Comparison of ENCODE assay signal across 16 cellular contexts in genomic region chr20:29743101-29743931, GRCh38.
DNase-seq lines count a peak whose midpoint lies in the region; ATAC-seq and TF ChIP-seq lines count a peak whose summit lies in the region.
"Had no signal": no experiment of that assay in that cellular context is flagged by ENCODE, and none has a peak within 500 bp of the region (broad histone marks: within the 10 kb centered on the region; RNA-seq: fewer than 3 reads in every experiment).

No MANE protein-coding gene starts in this region.

- no peaks in the 10 kb centered on the region for H3K36me3 Mint-ChIP-seq in CD8-positive, alpha-beta T cell
- H3K36me3 Mint-ChIP-seq in activated T-helper 17 cell treated with anti-CD3 and anti-CD28 coated beads, Interleukin-2, amount 50 U/mL, for 72 hours (ENCODE audit: low read depth): no peaks in the 10 kb centered on the region
- peaks cover 0 to 5% (median 0%) of the 10 kb centered on the region in 5 donors for H3K36me3 Mint-ChIP-seq in naive thymus-derived CD4-positive, alpha-beta T cell
- H3K36me3 Mint-ChIP-seq: CD4-positive, CD25-positive, alpha-beta regulatory T cell had no signal

- no peak overlapping the region for H3K4me3 ChIP-seq in CD8-positive, alpha-beta T cell (ENCODE audit: low read depth, low read length)
- no peak overlapping the region for H3K4me3 ChIP-seq in naive thymus-derived CD4-positive, alpha-beta T cell (ENCODE audit: low read length)

- POLR2A ChIA-PET in CD8-positive, alpha-beta T cell (lab: Charles Lee): no interaction called here
- POLR2A ChIA-PET in naive thymus-derived CD4-positive, alpha-beta T cell (lab: Charles Lee): no interaction called here

- peaks cover 2% of the 10 kb centered on the region for H3K27me3 Mint-ChIP-seq in CD8-positive, alpha-beta T cell (ENCODE audit: low read depth)
- no peaks in the 10 kb centered on the region for H3K27me3 Mint-ChIP-seq in activated T-helper 17 cell treated with anti-CD3 and anti-CD28 coated beads, Interleukin-2, amount 50 U/mL, for 72 hours
- H3K27me3 Mint-ChIP-seq in naive thymus-derived CD4-positive, alpha-beta T cell: peaks cover 0 to 7% (median 0%) of the 10 kb centered on the region in 5 donors
- H3K27me3 Mint-ChIP-seq: CD4-positive, CD25-positive, alpha-beta regulatory T cell had no signal

- intact Hi-C loops in CD8-positive, alpha-beta T cell (cut with DNase I, micrococcal nuclease): no loop called here
- intact Hi-C loops in posterior vena cava (cut with DNase I) (no loop called here), head of caudate nucleus (cut with DNase I) (no loop called here)
- intact Hi-C loops in naive thymus-derived CD4-positive, alpha-beta T cell (cut with micrococcal nuclease): no loop called here

- DNase-seq in CD8-positive, alpha-beta T cell: no peak
- DNase-seq in ELF-1 (ENCODE audit: low read depth, low spot score): peak; percentile 33
- DNase-seq in posterior vena cava (ENCODE audit: low spot score): peak; percentile 81
- no peak for DNase-seq in naive thymus-derived CD4-positive, alpha-beta T cell
- DNase-seq in head of caudate nucleus: no peak
- DNase-seq: CD4-positive, CD25-positive, alpha-beta regulatory T cell; NCI-H1417 treated with DMSO at 0.1 percent for 48 hours; NCI-H187 treated with DMSO at 0.1 percent for 48 hours; NCI-H2227 treated with DMSO at 0.1 percent for 48 hours; NCI-H510A treated with DMSO at 0.1 percent for 48 hours; NCI-H774; OCI-M1; SHP77 treated with DMSO at 0.1 percent for 48 hours had no signal

- H3K4me3 Mint-ChIP-seq in CD8-positive, alpha-beta T cell: peak overlapping the region; percentile 29
- H3K4me3 Mint-ChIP-seq in activated T-helper 17 cell treated with anti-CD3 and anti-CD28 coated beads, Interleukin-2, amount 50 U/mL, for 72 hours: no peak overlapping the region
- peak overlapping the region in 1 of 10 donors; percentile 48 for H3K4me3 Mint-ChIP-seq in naive thymus-derived CD4-positive, alpha-beta T cell
- H3K4me3 Mint-ChIP-seq: CD4-positive, CD25-positive, alpha-beta regulatory T cell had no signal

- no peaks in the 10 kb centered on the region for H3K9me3 ChIP-seq in CD8-positive, alpha-beta T cell (ENCODE audit: low read length)
- peaks cover 0 to 12% (median 0%) of the 10 kb centered on the region in 3 experiments for H3K9me3 ChIP-seq in naive thymus-derived CD4-positive, alpha-beta T cell (ENCODE audit: control insufficient read depth in 2 of 3, low read length in 3 of 3)

- H3K27ac Mint-ChIP-seq in CD8-positive, alpha-beta T cell: no peak overlapping the region
- no peak overlapping the region for H3K27ac Mint-ChIP-seq in activated T-helper 17 cell treated with anti-CD3 and anti-CD28 coated beads, Interleukin-2, amount 50 U/mL, for 72 hours
- H3K27ac Mint-ChIP-seq in naive thymus-derived CD4-positive, alpha-beta T cell: no peak overlapping the region
- H3K27ac Mint-ChIP-seq: CD4-positive, CD25-positive, alpha-beta regulatory T cell had no signal

- peaks cover 3% of the 10 kb centered on the region for H3K4me1 Mint-ChIP-seq in CD8-positive, alpha-beta T cell (ENCODE audit: low read depth)
- no peaks in the 10 kb centered on the region for H3K4me1 Mint-ChIP-seq in activated T-helper 17 cell treated with anti-CD3 and anti-CD28 coated beads, Interleukin-2, amount 50 U/mL, for 72 hours
- no peaks in the 10 kb centered on the region for H3K4me1 Mint-ChIP-seq in naive thymus-derived CD4-positive, alpha-beta T cell
- H3K4me1 Mint-ChIP-seq: CD4-positive, CD25-positive, alpha-beta regulatory T cell had no signal

- no peak overlapping the region for H3K27ac ChIP-seq in CD8-positive, alpha-beta T cell (ENCODE audit: low read depth, low read length)
- no peak overlapping the region for H3K27ac ChIP-seq in naive thymus-derived CD4-positive, alpha-beta T cell (ENCODE audit: low read depth, low read length)
- H3K27ac ChIP-seq: KMS-11 had no signal

- CTCF ChIA-PET in CD8-positive, alpha-beta T cell (lab: Charles Lee): no interaction called here
- CTCF ChIA-PET in naive thymus-derived CD4-positive, alpha-beta T cell (lab: Charles Lee): no interaction called here

- no peak for ATAC-seq in CD8-positive, alpha-beta T cell
- peak; percentile 14 for ATAC-seq in activated T-helper 17 cell treated with anti-CD3 and anti-CD28 coated beads, Interleukin-2, amount 50 U/mL, for 72 hours (replicated peaks)
- ATAC-seq in HG03095 (IDR thresholded peaks at IDR 0.05; ENCODE audit: unreplicated experiment): no peak
- no peak for ATAC-seq in naive thymus-derived CD4-positive, alpha-beta T cell

- no peaks in the 10 kb centered on the region for H3K36me3 ChIP-seq in CD8-positive, alpha-beta T cell (ENCODE audit: insufficient read depth, low read length)
- H3K36me3 ChIP-seq in naive thymus-derived CD4-positive, alpha-beta T cell (ENCODE audit: control insufficient read depth in 2 of 3, insufficient read depth in 3 of 3, low read length in 3 of 3): no peaks in the 10 kb centered on the region

- H3K4me1 ChIP-seq in CD8-positive, alpha-beta T cell (ENCODE audit: insufficient read depth, low read length): no peaks in the 10 kb centered on the region
- no peaks in the 10 kb centered on the region for H3K4me1 ChIP-seq in naive thymus-derived CD4-positive, alpha-beta T cell (ENCODE audit: control insufficient read depth in 2 of 2, insufficient read depth in 2 of 2, low read length in 2 of 2)

- H3K27me3 ChIP-seq in CD8-positive, alpha-beta T cell (ENCODE audit: insufficient read depth, low read length): no peaks in the 10 kb centered on the region
- H3K27me3 ChIP-seq in naive thymus-derived CD4-positive, alpha-beta T cell (ENCODE audit: control insufficient read depth in 2 of 2, insufficient read depth in 2 of 2, low read length in 2 of 2): no peaks in the 10 kb centered on the region

- no peak for TF ChIP-seq CTCF in CD8-positive, alpha-beta T cell (IDR thresholded peaks at IDR 0.05)

- H3K9me3 Mint-ChIP-seq in CD8-positive, alpha-beta T cell: peaks cover 9% of the 10 kb centered on the region
- no peaks in the 10 kb centered on the region for H3K9me3 Mint-ChIP-seq in activated T-helper 17 cell treated with anti-CD3 and anti-CD28 coated beads, Interleukin-2, amount 50 U/mL, for 72 hours
- H3K9me3 Mint-ChIP-seq in naive thymus-derived CD4-positive, alpha-beta T cell: peaks cover 0 to 39% (median 13%) of the 10 kb centered on the region in 11 donors

Comparison
In these comparisons a context has a peak if more than half of its experiments do, and no peak if none do; other contexts are left out.
1. DNase-seq: peak in ELF-1 (single experiment) and posterior vena cava (single experiment); none in CD8-positive, alpha-beta T cell (0 of 7), naive thymus-derived CD4-positive, alpha-beta T cell (0 of 9) and head of caudate nucleus (0 of 42).